1 cellular context compared by ENCODE assay signal in genomic region chr3:103158183-103158582, GRCh38.
TF ChIP-seq lines count a peak whose summit lies in the region.

No MANE protein-coding gene starts in this region.

TF ChIP-seq in GM23338, 12 proteins besides CTCF, POLR2A, EP300 and RAD21 (continued from another document):
- no peak for TF ChIP-seq ZNF462 (CRISPR knock-in tag; IDR thresholded peaks at IDR 0.05)
- TF ChIP-seq POLR2AphosphoS5 (IDR thresholded peaks at IDR 0.05; ENCODE audit: low read depth) = no peak
- TF ChIP-seq ZNF331 (CRISPR knock-in tag; IDR thresholded peaks at IDR 0.05; ENCODE audit: low read depth) = no peak
- TF ChIP-seq NANOG (IDR thresholded peaks at IDR 0.05; ENCODE audit: borderline replicate concordance) = no peak
- TF ChIP-seq EZH2phosphoT487 (IDR thresholded peaks at IDR 0.05; ENCODE audit: unreplicated experiment) = no peak
- TF ChIP-seq CREB1 (CRISPR knock-in tag; IDR thresholded peaks at IDR 0.05; ENCODE audit: low read depth) = no peak
- TF ChIP-seq, protein P1, sequence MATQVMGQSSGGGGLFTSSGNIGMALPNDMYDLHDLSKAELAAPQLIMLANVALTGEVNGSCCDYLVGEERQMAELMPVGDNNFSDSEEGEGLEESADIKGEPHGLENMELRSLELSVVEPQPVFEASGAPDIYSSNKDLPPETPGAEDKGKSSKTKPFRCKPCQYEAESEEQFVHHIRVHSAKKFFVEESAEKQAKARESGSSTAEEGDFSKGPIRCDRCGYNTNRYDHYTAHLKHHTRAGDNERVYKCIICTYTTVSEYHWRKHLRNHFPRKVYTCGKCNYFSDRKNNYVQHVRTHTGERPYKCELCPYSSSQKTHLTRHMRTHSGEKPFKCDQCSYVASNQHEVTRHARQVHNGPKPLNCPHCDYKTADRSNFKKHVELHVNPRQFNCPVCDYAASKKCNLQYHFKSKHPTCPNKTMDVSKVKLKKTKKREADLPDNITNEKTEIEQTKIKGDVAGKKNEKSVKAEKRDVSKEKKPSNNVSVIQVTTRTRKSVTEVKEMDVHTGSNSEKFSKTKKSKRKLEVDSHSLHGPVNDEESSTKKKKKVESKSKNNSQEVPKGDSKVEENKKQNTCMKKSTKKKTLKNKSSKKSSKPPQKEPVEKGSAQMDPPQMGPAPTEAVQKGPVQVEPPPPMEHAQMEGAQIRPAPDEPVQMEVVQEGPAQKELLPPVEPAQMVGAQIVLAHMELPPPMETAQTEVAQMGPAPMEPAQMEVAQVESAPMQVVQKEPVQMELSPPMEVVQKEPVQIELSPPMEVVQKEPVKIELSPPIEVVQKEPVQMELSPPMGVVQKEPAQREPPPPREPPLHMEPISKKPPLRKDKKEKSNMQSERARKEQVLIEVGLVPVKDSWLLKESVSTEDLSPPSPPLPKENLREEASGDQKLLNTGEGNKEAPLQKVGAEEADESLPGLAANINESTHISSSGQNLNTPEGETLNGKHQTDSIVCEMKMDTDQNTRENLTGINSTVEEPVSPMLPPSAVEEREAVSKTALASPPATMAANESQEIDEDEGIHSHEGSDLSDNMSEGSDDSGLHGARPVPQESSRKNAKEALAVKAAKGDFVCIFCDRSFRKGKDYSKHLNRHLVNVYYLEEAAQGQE (IDR thresholded peaks at IDR 0.05; ENCODE audit: unreplicated experiment) = no peak
- no peak for TF ChIP-seq ZNF114 (CRISPR knock-in tag; IDR thresholded peaks at IDR 0.05)
- TF ChIP-seq STAT1 (IDR thresholded peaks at IDR 0.05; ENCODE audit: unreplicated experiment) = no peak
TF ChIP-seq in GM23338: peak in this region for 0.
